Comparison of ENCODE assay signal across 8 cellular contexts in the genomic region with DNA sequence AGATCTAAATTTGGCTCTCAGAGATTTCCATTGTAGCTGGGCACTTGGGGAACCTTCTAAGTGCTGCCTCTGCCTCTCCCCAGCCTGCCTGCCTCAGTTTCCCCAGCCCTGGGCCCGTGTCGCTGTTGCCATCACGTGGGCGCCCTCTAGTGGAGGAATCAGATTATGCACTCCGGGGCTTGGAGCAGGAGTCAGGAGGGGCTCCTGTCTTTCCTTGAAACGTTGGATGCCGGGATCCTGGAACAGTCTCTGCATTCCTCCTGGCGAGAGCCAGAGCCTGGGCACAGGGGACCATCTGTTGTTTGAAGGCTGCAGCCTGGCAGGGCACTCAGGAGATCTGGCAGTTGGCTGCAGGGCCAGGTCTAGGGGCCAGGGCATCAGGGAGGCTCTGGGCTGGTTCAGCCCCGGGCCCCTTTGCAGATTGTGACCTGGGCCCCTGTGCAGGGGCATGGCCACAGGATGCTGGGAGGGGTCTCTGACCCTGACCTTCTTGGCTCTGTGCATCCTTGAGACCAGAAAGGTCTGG.
DNase-seq lines count a peak whose midpoint lies in the region; TF ChIP-seq lines count a peak whose summit lies in the region.

No MANE protein-coding gene starts in this region.

- H2AK5ac ChIP-seq in neuronal stem cell (ENCODE audit: low read depth, low read length) = peak overlapping the region; percentile 25

- no peak overlapping the region for H2AFZ ChIP-seq in fibroblast of lung (ENCODE audit: low read length)
- H2AFZ ChIP-seq in neuronal stem cell (ENCODE audit: low read length) = no peak overlapping the region

- DNase-seq in DMS79 treated with DMSO at 0.1 percent for 48 hours (lab: John Stamatoyannopoulos, UW) = peak; percentile 7
- no peak for DNase-seq in DMS79 (lab: John Stamatoyannopoulos, UW)
- DNase-seq in NCI-H446 (lab: John Stamatoyannopoulos, UW) = peak; percentile 71 to 76
- DNase-seq in activated T-cell treated with anti-CD3 and anti-CD28 coated beads for 48 hours (ENCODE audit: low read depth) = peak; percentile 52
- DNase-seq in fibroblast of lung (ENCODE audit: low read depth in 2 of 2) = peak; percentile 19 to 46
- DNase-seq in neuronal stem cell (ENCODE audit: low spot score) = peak; percentile 56
- DNase-seq in thyroid gland = peak; percentile 58 to 65
- no peak for DNase-seq in retina

- no peak overlapping the region for H3K18ac ChIP-seq in neuronal stem cell (ENCODE audit: low read length)

- no peak overlapping the region for H4K91ac ChIP-seq in neuronal stem cell (ENCODE audit: low read depth, low read length, poor library complexity)

- no peak overlapping the region for H2BK12ac ChIP-seq in neuronal stem cell (ENCODE audit: low read length)

- H3K4me3 ChIP-seq in fibroblast of lung (replicated peaks in 1 of 4; ENCODE audit: control extremely low read depth in 1 of 4, insufficient read depth in 1 of 4, low read depth in 3 of 4, low read length in 4 of 4) (no peak overlapping the region), neuronal stem cell (ENCODE audit: low read length in 2 of 2) (no peak overlapping the region), thyroid gland (replicated peaks in 1 of 3) (no peak overlapping the region)

- H3K79me1 ChIP-seq in neuronal stem cell (ENCODE audit: low read depth, low read length) = peaks cover 9% of the 10 kb centered on the region

- H3K4me2 ChIP-seq in fibroblast of lung (ENCODE audit: extremely low read depth, insufficient read depth, low read length) (no peak overlapping the region), neuronal stem cell (ENCODE audit: insufficient read depth, low read length, poor library complexity, severe bottlenecking) (no peak overlapping the region)

- no peak overlapping the region for H2BK15ac ChIP-seq in neuronal stem cell (ENCODE audit: low read length)

- intact Hi-C loops in thyroid gland (cut with DNase I) = loop anchor here (5.0 kb wide), 1 partner anchor 72 kb away; the partner anchor contains the start of gene LRP5

- peak overlapping the region; percentile 67 for H2BK5ac ChIP-seq in neuronal stem cell (ENCODE audit: low read length)

- H4K8ac ChIP-seq in neuronal stem cell (ENCODE audit: low read depth, low read length) = no peak overlapping the region

- H3K36me3 ChIP-seq in fibroblast of lung (ENCODE audit: control insufficient read depth, insufficient read depth, low read length) = peaks cover 2% of the 10 kb centered on the region
- peaks cover 14 to 31% of the 10 kb centered on the region in 2 donors for H3K36me3 ChIP-seq in neuronal stem cell (replicated peaks in 1 of 2; ENCODE audit: control insufficient read depth in 2 of 2, insufficient read depth in 2 of 2, low read length in 2 of 2)
- H3K36me3 ChIP-seq in thyroid gland = peaks cover 7 to 10% of the 10 kb centered on the region in 2 donors

- H3K4me1 ChIP-seq in fibroblast of lung (ENCODE audit: control insufficient read depth, extremely low read depth, insufficient read depth, low read length) (peaks cover 19% of the 10 kb centered on the region), neuronal stem cell (ENCODE audit: control insufficient read depth in 2 of 2, insufficient read depth in 1 of 2, low read depth in 1 of 2, low read length in 2 of 2) (peaks cover 6 to 16% of the 10 kb centered on the region in 2 donors), thyroid gland (peaks cover 21 to 34% of the 10 kb centered on the region in 2 donors)

- H3K79me2 ChIP-seq in fibroblast of lung (ENCODE audit: control insufficient read depth, insufficient read depth, low read length) = no peaks in the 10 kb centered on the region

- H3K9me3 ChIP-seq in fibroblast of lung (ENCODE audit: control insufficient read depth, insufficient read depth, low read depth, low read length) (no peaks in the 10 kb centered on the region), neuronal stem cell (replicated peaks in 1 of 2; ENCODE audit: control insufficient read depth in 2 of 2, insufficient read depth in 1 of 2, low read depth in 1 of 2, low read length in 2 of 2) (peaks cover 0 to 7% of the 10 kb centered on the region in 2 donors), thyroid gland (no peaks in the 10 kb centered on the region)

- no peak overlapping the region for H3K14ac ChIP-seq in neuronal stem cell (ENCODE audit: low read length)

- WGBS in neuronal stem cell (ENCODE audit: extremely low coverage in 2 of 2, insufficient read length in 2 of 2, insufficient replicate concordance in 1 of 2), 2 donors = no CpG with 5 or more reads among the region's 9 CpGs
- WGBS in thyroid gland, 2 donors = 9 to 25% methylated on average over 4 to 8 of the region's 9 CpGs

- H4K20me1 ChIP-seq in fibroblast of lung (ENCODE audit: control insufficient read depth, extremely low read depth, insufficient read depth, low read length) = no peaks in the 10 kb centered on the region

- no peak overlapping the region for H3K9ac ChIP-seq in fibroblast of lung (ENCODE audit: insufficient read depth, low read length)
- no peak overlapping the region for H3K9ac ChIP-seq in neuronal stem cell (ENCODE audit: low read depth, low read length, poor library complexity)

- H3K4ac ChIP-seq in neuronal stem cell (ENCODE audit: low read length) = no peak overlapping the region

- TF ChIP-seq POLR2A in thyroid gland (IDR thresholded peaks at IDR 0.05) = no peak

- no peak overlapping the region for H2BK120ac ChIP-seq in neuronal stem cell (ENCODE audit: low read depth, low read length)

- TF ChIP-seq CTCF in fibroblast of lung (conservative IDR thresholded peaks at IDR 0.05 in 1 of 2, IDR thresholded peaks at IDR 0.05 in 1 of 2; ENCODE audit: low read depth in 1 of 2, low read length in 2 of 2) = peak; percentile 87 to 97
- peak; percentile 82 to 95 (median 88) for TF ChIP-seq CTCF in thyroid gland (IDR thresholded peaks at IDR 0.05)

- H3K27ac ChIP-seq in fibroblast of lung (ENCODE audit: insufficient read depth, low read length) (no peak overlapping the region), neuronal stem cell (replicated peaks; ENCODE audit: low read length) (no peak overlapping the region), thyroid gland (no peak overlapping the region)

- no peaks in the 10 kb centered on the region for H3K27me3 ChIP-seq in fibroblast of lung (ENCODE audit: control insufficient read depth, insufficient read depth, low read length)
- H3K27me3 ChIP-seq in neuronal stem cell (ENCODE audit: control insufficient read depth in 3 of 3, insufficient read depth in 3 of 3, low read depth in 1 of 3, low read length in 3 of 3) = no peaks in the 10 kb centered on the region
- H3K27me3 ChIP-seq in thyroid gland = no peaks in the 10 kb centered on the region

- peak overlapping the region; percentile 6 for H3K23ac ChIP-seq in neuronal stem cell (ENCODE audit: low read depth, low read length, poor library complexity)

Comparison
In these comparisons a context has a peak if more than half of its experiments do, and no peak if none do; other contexts are left out.
1. DNase-seq: peak in DMS79 treated with DMSO at 0.1 percent for 48 hours (single experiment), NCI-H446 (2 of 2), activated T-cell treated with anti-CD3 and anti-CD28 coated beads for 48 hours (single experiment), fibroblast of lung (2 of 2), neuronal stem cell (single experiment) and thyroid gland (2 of 2); none in DMS79 (single experiment) and retina (single experiment).